13 cellular contexts compared by ENCODE assay signal in the genomic region with DNA sequence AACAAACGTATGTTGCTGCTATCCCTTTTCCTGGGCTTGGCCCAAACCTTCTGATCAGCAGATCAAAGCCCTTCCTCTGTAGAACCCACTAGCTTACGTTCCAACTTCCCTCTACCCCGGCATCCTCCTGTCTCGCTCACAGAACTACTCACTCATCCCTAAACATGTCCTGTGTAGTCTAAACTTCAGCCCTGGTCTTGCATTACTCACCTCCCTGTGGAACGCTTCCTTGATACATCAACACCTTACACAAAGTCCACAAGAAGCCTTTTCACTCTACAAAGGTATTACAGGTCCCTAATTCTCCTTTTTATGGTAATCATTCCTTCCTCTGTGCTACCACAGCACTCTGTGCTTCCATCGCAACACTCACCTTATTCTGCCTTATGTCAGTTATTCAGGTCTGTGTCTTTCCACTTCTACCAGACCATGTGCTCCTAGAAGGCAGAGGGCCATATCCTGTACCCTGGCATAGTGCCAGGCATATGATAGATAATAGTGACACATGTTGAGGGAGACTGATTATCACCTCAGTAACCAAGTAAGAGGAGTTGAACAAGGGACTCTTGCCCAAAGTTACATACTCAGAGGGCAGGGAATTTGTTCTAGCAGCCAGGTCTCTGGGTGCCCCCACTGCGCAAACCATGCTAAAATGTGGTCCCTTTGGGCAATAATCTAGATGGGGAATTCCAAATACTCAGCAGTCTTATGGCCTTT. TPM values are rescaled to one million over a fixed set of nuclear protein-coding genes. Genes with fewer than 3 reads are reported as not detected.
DNase-seq lines count a peak whose midpoint lies in the region; ATAC-seq and TF ChIP-seq lines count a peak whose summit lies in the region.
"Had no signal": no experiment of that assay in that cellular context is flagged by ENCODE, and none has a peak within 500 bp of the region (broad histone marks: within the 10 kb centered on the region; RNA-seq: fewer than 3 reads in every experiment).

No MANE protein-coding gene starts in this region.

- H3K36me3 Mint-ChIP-seq in T-helper 2 cell treated with Interferon-gamma antibody and Interleukin-4, amounts not matched to agents 5 μg/mL and 100 μg/mL, for 36 hours (ENCODE audit: low read depth), result peaks cover 73% of the 10 kb centered on the region

- H3K9me3 ChIP-seq in heart left ventricle, result no peaks in the 10 kb centered on the region
- H3K9me3 ChIP-seq in subcutaneous abdominal adipose tissue (ENCODE audit: control insufficient read depth in 5 of 5, low read length in 5 of 5), result no peaks in the 10 kb centered on the region
- H3K9me3 ChIP-seq: tibial nerve had no signal

- DNase-seq in T-helper 2 cell treated with Interferon-gamma antibody and Interleukin-4, amounts not matched to agents 5 μg/mL and 100 μg/mL, for 36 hours (ENCODE audit: low spot score), result no peak
- DNase-seq in T-helper 2 cell (no peak), NCI-H69 (lab: John Stamatoyannopoulos, UW) (peak; percentile 65), heart left ventricle (peak in 2 of 5 donors; percentile 48 to 59), caudate nucleus (lab: John Stamatoyannopoulos, UW) (no peak), NCI-H2196 (lab: John Stamatoyannopoulos, UW; ENCODE audit: unreplicated experiment) (no peak)
- DNase-seq: DMS153; effector memory CD4-positive, alpha-beta T cell; stimulated activated CD4-positive, alpha-beta T cell treated with anti-CD3 and anti-CD28 coated beads, Interleukin-15, amount 100 ng/mL, for 24 hours had no signal

- H3K27ac ChIP-seq in heart left ventricle, result peak overlapping the region in 8 of 12 donors; percentile 2 to 65 (median 48)
- H3K27ac ChIP-seq in subcutaneous abdominal adipose tissue (ENCODE audit: low read depth, low read length), result peak overlapping the region; percentile 61
- H3K27ac ChIP-seq in caudate nucleus (ENCODE audit: low read depth, low read length), result no peak overlapping the region

- TF ChIP-seq POLR2A in heart left ventricle (IDR thresholded peaks at IDR 0.05), result no peak

- H3K36me3 ChIP-seq in heart left ventricle, result peaks cover 0 to 17% (median 14%) of the 10 kb centered on the region in 9 donors
- H3K36me3 ChIP-seq in subcutaneous abdominal adipose tissue (ENCODE audit: control insufficient read depth in 5 of 5, insufficient read depth in 5 of 5, low read length in 5 of 5), result peaks cover 4 to 16% (median 15%) of the 10 kb centered on the region in 5 donors

- peak overlapping the region; percentile 74 for H3K27ac Mint-ChIP-seq in T-helper 2 cell treated with Interferon-gamma antibody and Interleukin-4, amounts not matched to agents 5 μg/mL and 100 μg/mL, for 36 hours

- ATAC-seq in heart left ventricle (peak; percentile 82 to 88 (median 86)), GM19455 (IDR thresholded peaks at IDR 0.05; ENCODE audit: unreplicated experiment) (no peak)
- ATAC-seq: activated CD4-positive, CD25-positive, alpha-beta regulatory T cell treated with anti-CD3 and anti-CD28 coated beads, Interleukin-2, amount 50 U/mL, for 24 hours had no signal

- H3K9ac ChIP-seq in subcutaneous abdominal adipose tissue (ENCODE audit: low read length in 5 of 5), result no peak overlapping the region

- H3K27me3 ChIP-seq in heart left ventricle (no peaks in the 10 kb centered on the region), subcutaneous abdominal adipose tissue (ENCODE audit: control insufficient read depth in 5 of 5, insufficient read depth in 4 of 5, low read length in 5 of 5) (no peaks in the 10 kb centered on the region)
- H3K27me3 ChIP-seq: tibial nerve had no signal

- WGBS in heart left ventricle, 4 donors, result 59 to 72% (median 64%) methylated on average over 7 of the region's 7 CpGs

- no peaks in the 10 kb centered on the region for H3K27me3 Mint-ChIP-seq in T-helper 2 cell treated with Interferon-gamma antibody and Interleukin-4, amounts not matched to agents 5 μg/mL and 100 μg/mL, for 36 hours (ENCODE audit: low read depth)

- no peak for TF ChIP-seq CTCF in heart left ventricle (IDR thresholded peaks at IDR 0.05)

- no peaks in the 10 kb centered on the region for H3K9me3 Mint-ChIP-seq in T-helper 2 cell treated with Interferon-gamma antibody and Interleukin-4, amounts not matched to agents 5 μg/mL and 100 μg/mL, for 36 hours

- intact Hi-C loops in heart left ventricle (cut with DNase I), result loop anchor here in 2 of 10 donors (5.0 to 10.0 kb wide), 2 partner anchors 64 to 187 kb away; a partner anchor contains a TSS

- peak overlapping the region; percentile 7 for H3K4me3 Mint-ChIP-seq in T-helper 2 cell treated with Interferon-gamma antibody and Interleukin-4, amounts not matched to agents 5 μg/mL and 100 μg/mL, for 36 hours

- peaks cover 0 to 41% (median 24%) of the 10 kb centered on the region in 12 donors for H3K4me1 ChIP-seq in heart left ventricle
- peaks cover 2 to 18% (median 13%) of the 10 kb centered on the region in 5 donors for H3K4me1 ChIP-seq in subcutaneous abdominal adipose tissue (ENCODE audit: control insufficient read depth in 5 of 5, insufficient read depth in 5 of 5, low read length in 5 of 5)

- peaks cover 58% of the 10 kb centered on the region for H3K4me1 Mint-ChIP-seq in T-helper 2 cell treated with Interferon-gamma antibody and Interleukin-4, amounts not matched to agents 5 μg/mL and 100 μg/mL, for 36 hours (ENCODE audit: low read depth)

- H3K4me3 ChIP-seq in heart left ventricle, result no peak overlapping the region
- H3K4me3 ChIP-seq in subcutaneous abdominal adipose tissue (ENCODE audit: low read depth in 1 of 5, low read length in 5 of 5), result no peak overlapping the region
- H3K4me3 ChIP-seq: tibial nerve had no signal

RNA-seq across cellular contexts. Expression of a gene that starts 41.6 kb away (rescaled TPM):
- total RNA-seq in heart left ventricle, result 1 to 10 TPM; 4.5 to 8.1 (median 5.3) TPM
- polyA plus RNA-seq in heart left ventricle, result 1 to 10 TPM; 5.6 to 6.6 TPM

RNA-seq across cellular contexts. Expression of a gene that starts 41.9 kb away (rescaled TPM):
- 10 to 100 TPM in 1 of 9 donors, 1 to 10 TPM in 8; 5.6 to 10.9 (median 7.2) TPM for total RNA-seq in heart left ventricle
- polyA plus RNA-seq in heart left ventricle, result 1 to 10 TPM; 3.4 to 8.3 TPM
